In genomic region chr13:20058476-20058875, GRCh38 we compare ENCODE assay signal across 23 cellular contexts.
"Had no signal": no experiment of that assay in that cellular context is flagged by ENCODE, and none has a peak within 500 bp of the region (broad histone marks: within the 10 kb centered on the region; RNA-seq: fewer than 3 reads in every experiment).

No MANE protein-coding gene starts in this region.

- H3K4me1 ChIP-seq: colonic mucosa, gastrocnemius medialis, right lobe of liver, stomach, thyroid gland, upper lobe of left lung, uterus had no signal

- H3K4me1 Mint-ChIP-seq: memory B cell, natural killer cell had no signal

- H3K27me3 Mint-ChIP-seq: memory B cell had no signal

- H3K4me3 ChIP-seq: colonic mucosa, gastrocnemius medialis, lung, ovary, right lobe of liver, stomach, thyroid gland, upper lobe of left lung, uterus had no signal

- H3K9me3 ChIP-seq: colonic mucosa, gastrocnemius medialis, ovary, right lobe of liver, stomach, thyroid gland, upper lobe of left lung, uterus had no signal

- H3K36me3 ChIP-seq: ovary, uterus had no signal

- H3K4me3 Mint-ChIP-seq: memory B cell, natural killer cell had no signal

- H3K27ac ChIP-seq: colonic mucosa, gastrocnemius medialis, ovary, right lobe of liver, stomach, thyroid gland, upper lobe of left lung, uterus had no signal

- H3K27me3 ChIP-seq: colonic mucosa, gastrocnemius medialis, ovary, right lobe of liver, stomach, thyroid gland, upper lobe of left lung, uterus had no signal

- H3K27ac Mint-ChIP-seq: memory B cell, natural killer cell had no signal

- DNase-seq: colonic mucosa; dermis blood vessel endothelial cell; effector memory CD4-positive, alpha-beta T cell; foreskin fibroblast; gastrocnemius medialis; head of caudate nucleus; left ventricle myocardium superior; natural killer cell; occipital lobe; ovary; posterior cingulate gyrus; right lobe of liver; small intestine; stimulated activated CD4-positive, alpha-beta T cell treated with anti-CD3 and anti-CD28 coated beads, Interleukin-1b, Interleukin-23, amount 100 ng/mL, for 48 hours; stimulated activated CD4-positive, alpha-beta T cell treated with anti-CD3 and anti-CD28 coated beads, Interleukin-4, amount 100 ng/mL, for 1 hour; stimulated activated CD8-positive, alpha-beta memory T cell treated with anti-CD3 and anti-CD28 coated beads, Interleukin-4, amount 100 ng/mL, for 48 hours; stimulated activated naive CD4-positive, alpha-beta T cell treated with Interleukin-2 at 50 U/mL for 16 hours; stomach; thyroid gland; upper lobe of left lung; uterus had no signal

- ATAC-seq: gastrocnemius medialis, left ventricle myocardium superior, natural killer cell, right lobe of liver had no signal

- H3K9me3 Mint-ChIP-seq: memory B cell, natural killer cell had no signal
